ENCODE assay signal across 15 cellular contexts in the genomic region with DNA sequence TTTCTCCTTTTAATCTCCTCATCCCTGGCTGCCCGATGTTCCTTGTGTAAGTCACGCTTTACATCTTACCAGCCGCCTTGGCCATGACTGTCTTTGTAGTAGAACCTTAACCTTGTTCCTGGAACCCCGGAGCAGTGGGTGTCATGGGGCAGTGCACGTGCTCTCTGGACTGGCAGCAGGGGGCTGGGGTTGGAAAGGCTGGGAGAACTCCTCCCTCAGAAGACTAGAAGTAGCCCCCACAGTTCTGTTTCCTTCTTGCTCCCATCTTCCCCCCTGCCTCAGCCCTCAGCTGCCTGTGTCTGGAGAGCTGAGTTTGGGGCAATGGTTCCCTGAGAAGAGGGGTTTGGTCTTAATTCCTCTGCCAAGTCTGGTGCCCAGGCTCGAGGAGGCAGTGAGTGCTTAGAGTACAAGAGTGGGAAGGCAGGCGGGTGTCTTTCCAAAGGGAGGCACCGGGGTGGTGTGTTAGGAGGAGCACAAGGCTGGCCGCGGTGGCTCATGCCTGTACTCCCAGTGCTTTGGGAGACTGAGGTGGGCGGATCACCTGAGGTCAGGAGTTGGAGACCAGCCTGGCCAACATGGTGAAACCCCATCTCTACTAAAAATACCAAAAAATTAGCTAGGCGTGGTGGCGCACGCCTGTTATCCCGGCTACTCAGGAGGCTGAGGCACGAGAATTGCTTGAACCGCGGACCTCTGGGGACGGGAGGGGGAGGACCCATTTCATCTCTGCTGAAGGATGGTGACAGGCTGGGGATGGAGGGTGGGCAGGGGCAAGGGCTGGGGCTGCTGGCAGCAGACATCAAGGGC.
"Had no signal": no experiment of that assay in that cellular context is flagged by ENCODE, and none has a peak within 500 bp of the region (broad histone marks: within the 10 kb centered on the region; RNA-seq: fewer than 3 reads in every experiment).

No MANE protein-coding gene starts in this region.

- ATAC-seq: activated CD4-positive, alpha-beta T cell treated with anti-CD3 and anti-CD28 coated beads for 36 hours; activated CD8-positive, alpha-beta T cell treated with anti-CD3 and anti-CD28 coated beads, Interleukin-2, amount 10 ng/mL, durations not matched to agents 7 days and 5 days; activated T-helper 17 cell treated with anti-CD3 and anti-CD28 coated beads, Interleukin-2, amount 50 U/mL, for 72 hours; stimulated activated naive CD8-positive, alpha-beta T cell treated with anti-CD3 and anti-CD28 coated beads, Interleukin-15, amount 100 ng/mL, for 72 hours had no signal

- H3K27ac Mint-ChIP-seq: activated CD4-positive, alpha-beta T cell treated with anti-CD3 and anti-CD28 coated beads for 36 hours; activated CD8-positive, alpha-beta T cell treated with anti-CD3 and anti-CD28 coated beads, Interleukin-2, amount 10 ng/mL, durations not matched to agents 7 days and 5 days; activated naive CD4-positive, alpha-beta T cell treated with anti-CD3 and anti-CD28 coated beads, Interleukin-2, amount 10 ng/mL, durations not matched to agents 7 days and 5 days; activated T-helper 17 cell treated with anti-CD3 and anti-CD28 coated beads, Interleukin-2, amount 50 U/mL, for 72 hours; memory B cell had no signal

- H3K27ac ChIP-seq: psoas muscle, testis had no signal

- H3K27me3 ChIP-seq: gastroesophageal sphincter, left lung, testis had no signal

- H3K27me3 Mint-ChIP-seq: activated CD4-positive, alpha-beta T cell treated with anti-CD3 and anti-CD28 coated beads for 36 hours; activated naive CD4-positive, alpha-beta T cell treated with anti-CD3 and anti-CD28 coated beads, Interleukin-2, amount 10 ng/mL, durations not matched to agents 7 days and 5 days; activated T-helper 17 cell treated with anti-CD3 and anti-CD28 coated beads, Interleukin-2, amount 50 U/mL, for 72 hours; memory B cell; stimulated activated naive CD8-positive, alpha-beta T cell treated with anti-CD3 and anti-CD28 coated beads, Interleukin-15, amount 100 ng/mL, for 72 hours had no signal

- H3K36me3 ChIP-seq: gastroesophageal sphincter, left lung had no signal

- H3K9me3 ChIP-seq: psoas muscle, testis had no signal

- H3K36me3 Mint-ChIP-seq: activated naive CD4-positive, alpha-beta T cell treated with anti-CD3 and anti-CD28 coated beads, Interleukin-2, amount 10 ng/mL, durations not matched to agents 7 days and 5 days had no signal

- DNase-seq: activated CD4-positive, alpha-beta T cell treated with anti-CD3 and anti-CD28 coated beads for 36 hours; activated CD8-positive, alpha-beta T cell treated with anti-CD3 and anti-CD28 coated beads, Interleukin-2, amount 10 ng/mL, durations not matched to agents 7 days and 5 days; activated naive CD4-positive, alpha-beta T cell treated with anti-CD3 and anti-CD28 coated beads, Interleukin-2, amount 10 ng/mL, durations not matched to agents 7 days and 5 days; cerebellar nuclear complex; dermis blood vessel endothelial cell; left lung; stimulated activated CD4-positive, alpha-beta T cell treated with anti-CD3 and anti-CD28 coated beads, Interleukin-4, amount 100 ng/mL, for 1 hour; stimulated activated CD8-positive, alpha-beta memory T cell treated with anti-CD3 and anti-CD28 coated beads, Interleukin-4, amount 100 ng/mL, for 48 hours; stimulated activated naive CD8-positive, alpha-beta T cell treated with anti-CD3 and anti-CD28 coated beads, Interleukin-15, amount 100 ng/mL, for 72 hours; T1000; testis had no signal

- H3K4me1 Mint-ChIP-seq: activated naive CD4-positive, alpha-beta T cell treated with anti-CD3 and anti-CD28 coated beads, Interleukin-2, amount 10 ng/mL, durations not matched to agents 7 days and 5 days; memory B cell had no signal

- H3K4me3 ChIP-seq: gastroesophageal sphincter, left lung, psoas muscle, testis had no signal

- H3K9me3 Mint-ChIP-seq: activated naive CD4-positive, alpha-beta T cell treated with anti-CD3 and anti-CD28 coated beads, Interleukin-2, amount 10 ng/mL, durations not matched to agents 7 days and 5 days; activated T-helper 17 cell treated with anti-CD3 and anti-CD28 coated beads, Interleukin-2, amount 50 U/mL, for 72 hours; memory B cell had no signal

- H3K4me3 Mint-ChIP-seq: activated CD4-positive, alpha-beta T cell treated with anti-CD3 and anti-CD28 coated beads for 36 hours; activated CD8-positive, alpha-beta T cell treated with anti-CD3 and anti-CD28 coated beads, Interleukin-2, amount 10 ng/mL, durations not matched to agents 7 days and 5 days; activated naive CD4-positive, alpha-beta T cell treated with anti-CD3 and anti-CD28 coated beads, Interleukin-2, amount 10 ng/mL, durations not matched to agents 7 days and 5 days; activated T-helper 17 cell treated with anti-CD3 and anti-CD28 coated beads, Interleukin-2, amount 50 U/mL, for 72 hours; memory B cell; stimulated activated naive CD8-positive, alpha-beta T cell treated with anti-CD3 and anti-CD28 coated beads, Interleukin-15, amount 100 ng/mL, for 72 hours had no signal
